33 cellular contexts compared by ENCODE assay signal in the genomic region with DNA sequence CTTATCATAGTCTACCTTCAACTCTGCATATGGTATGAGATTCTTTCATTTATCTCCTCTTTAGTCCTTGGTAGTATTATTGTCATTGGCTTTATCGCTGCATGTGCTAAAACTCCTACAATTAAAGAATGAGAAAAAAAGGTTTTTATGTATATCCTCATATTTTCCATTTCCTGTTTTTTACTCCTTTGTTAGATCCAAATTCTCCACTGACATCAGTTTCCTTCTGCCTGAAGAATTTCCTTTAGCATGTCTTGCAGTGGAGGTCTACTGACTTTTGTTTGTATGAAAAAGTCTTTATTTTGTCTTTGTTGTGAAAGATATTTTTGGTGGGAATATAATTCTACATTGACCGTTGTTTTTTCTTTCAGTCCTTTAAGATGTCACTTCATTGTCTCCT.
"Had no signal": no experiment of that assay in that cellular context is flagged by ENCODE, and none has a peak within 500 bp of the region (broad histone marks: within the 10 kb centered on the region; RNA-seq: fewer than 3 reads in every experiment).

No MANE protein-coding gene starts in this region.

- H3K27ac ChIP-seq: KMS-11 had no signal

- H3K9ac ChIP-seq: KMS-11 had no signal

- H3K36me3 ChIP-seq: MG63 had no signal

- H3K9me3 ChIP-seq: MG63 had no signal

- H3K4me2 ChIP-seq: KMS-11 had no signal

- H3K4me3 ChIP-seq: MG63 had no signal

- H3K27me3 ChIP-seq: MG63 had no signal

- DNase-seq: Karpas-422, Kasumi-1, MG63, MM.1S, MV-4-11, NCI-H1048, NCI-H1092, NCI-H1092 treated with DMSO at 0.1 percent for 48 hours, NCI-H1105, NCI-H1105 treated with DMSO at 0.1 percent for 48 hours, NCI-H1417 treated with DMSO at 0.1 percent for 48 hours, NCI-H1436, NCI-H1436 treated with DMSO at 0.1 percent for 48 hours, NCI-H1694, NCI-H1694 treated with DMSO at 0.1 percent for 48 hours, NCI-H187, NCI-H187 treated with DMSO at 0.1 percent for 48 hours, NCI-H1930, NCI-H2029, NCI-H2029 treated with DMSO at 0.1 percent for 48 hours, NCI-H2081, NCI-H2081 treated with DMSO at 0.1 percent for 48 hours, NCI-H2107, NCI-H2171, NCI-H2171 treated with DMSO at 0.1 percent for 48 hours, NCI-H2227 treated with DMSO at 0.1 percent for 48 hours, NCI-H226, NCI-H345, NCI-H446, NCI-H446 treated with DMSO at 0.1 percent for 48 hours, NCI-H510A, NCI-H510A treated with DMSO at 0.1 percent for 48 hours had no signal
